ENCODE assay signal across 30 cellular contexts in the genomic region with DNA sequence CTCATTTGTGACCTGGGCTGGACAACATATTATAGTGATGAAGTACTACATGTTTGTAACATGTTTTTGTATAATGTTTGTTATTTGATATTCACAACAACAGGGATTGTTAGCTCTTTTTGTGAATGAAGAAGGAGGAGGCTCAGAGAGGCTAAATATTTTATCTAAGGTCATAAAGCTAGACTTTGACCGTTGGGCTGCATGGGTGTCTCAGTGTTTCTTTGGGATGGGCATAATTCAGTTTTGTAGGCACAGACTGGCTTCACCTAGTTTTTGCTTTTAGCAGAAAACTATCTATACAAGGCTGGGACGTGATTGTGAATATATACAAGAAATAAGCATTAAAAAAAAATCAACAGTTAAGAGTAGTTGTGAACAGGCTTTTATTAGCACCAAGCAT.
"Had no signal": no experiment of that assay in that cellular context is flagged by ENCODE, and none has a peak within 500 bp of the region (broad histone marks: within the 10 kb centered on the region; RNA-seq: fewer than 3 reads in every experiment).

No MANE protein-coding gene starts in this region.

- DNase-seq: activated CD4-positive, alpha-beta memory T cell treated with anti-CD3 and anti-CD28 coated beads, Interleukin-2, amount 10 ng/mL, durations not matched to agents 7 days and 5 days; activated CD4-positive, alpha-beta T cell treated with anti-CD3 and anti-CD28 coated beads for 1 hour; activated CD4-positive, alpha-beta T cell treated with anti-CD3 and anti-CD28 coated beads for 4 hours; activated CD4-positive, alpha-beta T cell treated with anti-CD3 and anti-CD28 coated beads, Interleukin-2, amount 10 ng/mL, durations not matched to agents 7 days and 5 days; activated CD4-positive, alpha-beta T cell treated with anti-CD3 and anti-CD28 coated beads, Interleukin-2, amount 50 U/mL, for 4 hours; activated CD4-positive, CD25-positive, alpha-beta regulatory T cell; activated CD8-positive, alpha-beta memory T cell treated with anti-CD3 and anti-CD28 coated beads, Interleukin-2, amount 50 U/mL, for 48 hours; activated effector memory CD4-positive, alpha-beta T cell treated with Interleukin-2 at 50 U/mL for 16 hours; activated gamma-delta T cell treated with Interleukin-2 at 50 U/mL for 16 hours; activated naive CD4-positive, alpha-beta T cell treated with anti-CD3 and anti-CD28 coated beads, Interleukin-2, amount 50 U/mL, for 16 hours; activated naive CD4-positive, alpha-beta T cell treated with Interleukin-2 at 50 U/mL for 16 hours; activated T-cell treated with anti-CD3 and anti-CD28 coated beads for 4 hours; activated T-cell treated with anti-CD3 and anti-CD28 coated beads, Interleukin-2, amount 50 U/mL, for 24 hours; activated T-cell treated with anti-CD3 and anti-CD28 coated beads, Interleukin-2, amount 50 U/mL, for 72 hours; amniotic stem cell; anterior cingulate cortex; dorsolateral prefrontal cortex; effector memory CD4-positive, alpha-beta T cell; endodermal cell; foreskin fibroblast; T-helper 2 cell had no signal

- H3K27me3 ChIP-seq: brain microvascular endothelial cell, dorsolateral prefrontal cortex had no signal

- H3K4me3 Mint-ChIP-seq: activated CD4-positive, alpha-beta memory T cell treated with anti-CD3 and anti-CD28 coated beads, Interleukin-2, amount 10 ng/mL, durations not matched to agents 7 days and 5 days; activated CD4-positive, alpha-beta T cell treated with anti-CD3 and anti-CD28 coated beads, Interleukin-2, amount 10 ng/mL, durations not matched to agents 7 days and 5 days; activated naive CD8-positive, alpha-beta T cell; activated T-cell treated with anti-CD3 and anti-CD28 coated beads, Interleukin-2, amount 50 U/mL, for 24 hours; activated T-cell treated with anti-CD3 and anti-CD28 coated beads, Interleukin-2, amount 50 U/mL, for 72 hours; central memory CD8-positive, alpha-beta T cell; dendritic cell treated with granulocyte-macrophage colony-stimulating factor and Interleukin-4, amounts not matched to agents 40 ng/mL and 50 ng/mL, for 4 days; endodermal cell had no signal

- H3K27ac Mint-ChIP-seq: activated CD4-positive, alpha-beta memory T cell treated with anti-CD3 and anti-CD28 coated beads, Interleukin-2, amount 10 ng/mL, durations not matched to agents 7 days and 5 days; activated CD4-positive, alpha-beta T cell treated with anti-CD3 and anti-CD28 coated beads, Interleukin-2, amount 10 ng/mL, durations not matched to agents 7 days and 5 days; activated naive CD8-positive, alpha-beta T cell; activated T-cell treated with anti-CD3 and anti-CD28 coated beads, Interleukin-2, amount 50 U/mL, for 24 hours; activated T-cell treated with anti-CD3 and anti-CD28 coated beads, Interleukin-2, amount 50 U/mL, for 72 hours; dendritic cell treated with granulocyte-macrophage colony-stimulating factor and Interleukin-4, amounts not matched to agents 40 ng/mL and 50 ng/mL, for 4 days; endodermal cell had no signal

- H3K4me3 ChIP-seq: coronary artery, dorsolateral prefrontal cortex had no signal

- FAIRE-seq: astrocyte, bronchial epithelial cell, frontal cortex had no signal

- H3K4me1 Mint-ChIP-seq: activated CD4-positive, alpha-beta memory T cell treated with anti-CD3 and anti-CD28 coated beads, Interleukin-2, amount 10 ng/mL, durations not matched to agents 7 days and 5 days; central memory CD8-positive, alpha-beta T cell had no signal

- H3K9me3 Mint-ChIP-seq: activated CD4-positive, alpha-beta memory T cell treated with anti-CD3 and anti-CD28 coated beads, Interleukin-2, amount 10 ng/mL, durations not matched to agents 7 days and 5 days; activated CD4-positive, alpha-beta T cell treated with anti-CD3 and anti-CD28 coated beads, Interleukin-2, amount 10 ng/mL, durations not matched to agents 7 days and 5 days; activated T-cell treated with anti-CD3 and anti-CD28 coated beads, Interleukin-2, amount 50 U/mL, for 24 hours; activated T-cell treated with anti-CD3 and anti-CD28 coated beads, Interleukin-2, amount 50 U/mL, for 72 hours; central memory CD8-positive, alpha-beta T cell; dendritic cell treated with granulocyte-macrophage colony-stimulating factor and Interleukin-4, amounts not matched to agents 40 ng/mL and 50 ng/mL, for 4 days; endodermal cell had no signal

- H3K27ac ChIP-seq: brain microvascular endothelial cell, coronary artery, dorsolateral prefrontal cortex had no signal

- ATAC-seq: activated T-cell treated with anti-CD3 and anti-CD28 coated beads, Interleukin-2, amount 50 U/mL, for 72 hours; esophagus mucosa had no signal

- H3K27me3 Mint-ChIP-seq: activated CD4-positive, alpha-beta memory T cell treated with anti-CD3 and anti-CD28 coated beads, Interleukin-2, amount 10 ng/mL, durations not matched to agents 7 days and 5 days; activated CD4-positive, alpha-beta T cell treated with anti-CD3 and anti-CD28 coated beads, Interleukin-2, amount 10 ng/mL, durations not matched to agents 7 days and 5 days; activated naive CD8-positive, alpha-beta T cell; activated T-cell treated with anti-CD3 and anti-CD28 coated beads, Interleukin-2, amount 50 U/mL, for 24 hours; central memory CD8-positive, alpha-beta T cell; dendritic cell treated with granulocyte-macrophage colony-stimulating factor and Interleukin-4, amounts not matched to agents 40 ng/mL and 50 ng/mL, for 4 days had no signal
